Comparison of ENCODE assay signal across 2 cellular contexts in genomic region chr7:4714767-4715384, GRCh38.
TF ChIP-seq lines count a peak whose summit lies in the region.

No MANE protein-coding gene starts in this region.

TF ChIP-seq in A549, 52 proteins besides CTCF, POLR2A, EP300 and RAD21 (continued from another document):
- TF ChIP-seq, protein P1, sequence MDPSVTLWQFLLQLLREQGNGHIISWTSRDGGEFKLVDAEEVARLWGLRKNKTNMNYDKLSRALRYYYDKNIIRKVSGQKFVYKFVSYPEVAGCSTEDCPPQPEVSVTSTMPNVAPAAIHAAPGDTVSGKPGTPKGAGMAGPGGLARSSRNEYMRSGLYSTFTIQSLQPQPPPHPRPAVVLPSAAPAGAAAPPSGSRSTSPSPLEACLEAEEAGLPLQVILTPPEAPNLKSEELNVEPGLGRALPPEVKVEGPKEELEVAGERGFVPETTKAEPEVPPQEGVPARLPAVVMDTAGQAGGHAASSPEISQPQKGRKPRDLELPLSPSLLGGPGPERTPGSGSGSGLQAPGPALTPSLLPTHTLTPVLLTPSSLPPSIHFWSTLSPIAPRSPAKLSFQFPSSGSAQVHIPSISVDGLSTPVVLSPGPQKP (IDR thresholded peaks at IDR 0.05; ENCODE audit: low read depth, low read length), result no peak
- TF ChIP-seq RNF2 (IDR thresholded peaks at IDR 0.05; ENCODE audit: borderline replicate concordance, low read depth), result no peak
- TF ChIP-seq SREBF2 (IDR thresholded peaks at IDR 0.05), result no peak
- TF ChIP-seq, protein P2, sequence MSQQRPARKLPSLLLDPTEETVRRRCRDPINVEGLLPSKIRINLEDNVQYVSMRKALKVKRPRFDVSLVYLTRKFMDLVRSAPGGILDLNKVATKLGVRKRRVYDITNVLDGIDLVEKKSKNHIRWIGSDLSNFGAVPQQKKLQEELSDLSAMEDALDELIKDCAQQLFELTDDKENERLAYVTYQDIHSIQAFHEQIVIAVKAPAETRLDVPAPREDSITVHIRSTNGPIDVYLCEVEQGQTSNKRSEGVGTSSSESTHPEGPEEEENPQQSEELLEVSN (IDR thresholded peaks at IDR 0.05; ENCODE audit: borderline replicate concordance, low read depth), result no peak
- TF ChIP-seq EHF (CRISPR knock-in tag; IDR thresholded peaks at IDR 0.05), result no peak
- TF ChIP-seq HMGXB4 (CRISPR knock-in tag; IDR thresholded peaks at IDR 0.05; ENCODE audit: borderline replicate concordance), result no peak
- TF ChIP-seq, protein P3, sequence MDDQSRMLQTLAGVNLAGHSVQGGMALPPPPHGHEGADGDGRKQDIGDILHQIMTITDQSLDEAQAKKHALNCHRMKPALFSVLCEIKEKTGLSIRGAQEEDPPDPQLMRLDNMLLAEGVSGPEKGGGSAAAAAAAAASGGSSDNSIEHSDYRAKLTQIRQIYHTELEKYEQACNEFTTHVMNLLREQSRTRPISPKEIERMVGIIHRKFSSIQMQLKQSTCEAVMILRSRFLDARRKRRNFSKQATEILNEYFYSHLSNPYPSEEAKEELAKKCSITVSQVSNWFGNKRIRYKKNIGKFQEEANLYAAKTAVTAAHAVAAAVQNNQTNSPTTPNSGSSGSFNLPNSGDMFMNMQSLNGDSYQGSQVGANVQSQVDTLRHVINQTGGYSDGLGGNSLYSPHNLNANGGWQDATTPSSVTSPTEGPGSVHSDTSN (IDR thresholded peaks at IDR 0.05), result no peak
- TF ChIP-seq, protein P4, sequence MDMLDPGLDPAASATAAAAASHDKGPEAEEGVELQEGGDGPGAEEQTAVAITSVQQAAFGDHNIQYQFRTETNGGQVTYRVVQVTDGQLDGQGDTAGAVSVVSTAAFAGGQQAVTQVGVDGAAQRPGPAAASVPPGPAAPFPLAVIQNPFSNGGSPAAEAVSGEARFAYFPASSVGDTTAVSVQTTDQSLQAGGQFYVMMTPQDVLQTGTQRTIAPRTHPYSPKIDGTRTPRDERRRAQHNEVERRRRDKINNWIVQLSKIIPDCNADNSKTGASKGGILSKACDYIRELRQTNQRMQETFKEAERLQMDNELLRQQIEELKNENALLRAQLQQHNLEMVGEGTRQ (IDR thresholded peaks at IDR 0.05), result no peak
- TF ChIP-seq RARB (CRISPR knock-in tag; IDR thresholded peaks at IDR 0.05), result no peak
- TF ChIP-seq JUNB (IDR thresholded peaks at IDR 0.05), result no peak
- no peak for TF ChIP-seq HEYL (CRISPR knock-in tag; IDR thresholded peaks at IDR 0.05)

TF ChIP-seq in IMR-90, 13 proteins besides CTCF, POLR2A, EP300 and RAD21 (continued from another document):
- TF ChIP-seq BHLHE40 (IDR thresholded peaks at IDR 0.05; ENCODE audit: low read depth, low read length), result no peak
- TF ChIP-seq CHD1 (IDR thresholded peaks at IDR 0.05; ENCODE audit: low read depth, low read length), result no peak
- no peak for TF ChIP-seq MAFK (IDR thresholded peaks at IDR 0.05; ENCODE audit: low read depth, low read length)
- TF ChIP-seq RFX5 (IDR thresholded peaks at IDR 0.05; ENCODE audit: low read depth, low read length), result no peak
- no peak for TF ChIP-seq NFE2L2 (IDR thresholded peaks at IDR 0.05; ENCODE audit: low read depth, low read length)
- TF ChIP-seq RCOR1 (IDR thresholded peaks at IDR 0.05; ENCODE audit: insufficient replicate concordance, low read length), result no peak
- TF ChIP-seq MAZ (IDR thresholded peaks at IDR 0.05; ENCODE audit: borderline replicate concordance, low read depth, low read length), result no peak
- TF ChIP-seq, protein P1 (IDR thresholded peaks at IDR 0.05; ENCODE audit: borderline replicate concordance, low read depth, low read length), result no peak
- no peak for TF ChIP-seq SMC3 (IDR thresholded peaks at IDR 0.05; ENCODE audit: low read depth, low read length)
- TF ChIP-seq, protein P4 (IDR thresholded peaks at IDR 0.05; ENCODE audit: low read depth, low read length), result no peak
TF ChIP-seq in IMR-90: peak in this region for 0.
